ENCODE assay signal across 10 cellular contexts in the genomic region with DNA sequence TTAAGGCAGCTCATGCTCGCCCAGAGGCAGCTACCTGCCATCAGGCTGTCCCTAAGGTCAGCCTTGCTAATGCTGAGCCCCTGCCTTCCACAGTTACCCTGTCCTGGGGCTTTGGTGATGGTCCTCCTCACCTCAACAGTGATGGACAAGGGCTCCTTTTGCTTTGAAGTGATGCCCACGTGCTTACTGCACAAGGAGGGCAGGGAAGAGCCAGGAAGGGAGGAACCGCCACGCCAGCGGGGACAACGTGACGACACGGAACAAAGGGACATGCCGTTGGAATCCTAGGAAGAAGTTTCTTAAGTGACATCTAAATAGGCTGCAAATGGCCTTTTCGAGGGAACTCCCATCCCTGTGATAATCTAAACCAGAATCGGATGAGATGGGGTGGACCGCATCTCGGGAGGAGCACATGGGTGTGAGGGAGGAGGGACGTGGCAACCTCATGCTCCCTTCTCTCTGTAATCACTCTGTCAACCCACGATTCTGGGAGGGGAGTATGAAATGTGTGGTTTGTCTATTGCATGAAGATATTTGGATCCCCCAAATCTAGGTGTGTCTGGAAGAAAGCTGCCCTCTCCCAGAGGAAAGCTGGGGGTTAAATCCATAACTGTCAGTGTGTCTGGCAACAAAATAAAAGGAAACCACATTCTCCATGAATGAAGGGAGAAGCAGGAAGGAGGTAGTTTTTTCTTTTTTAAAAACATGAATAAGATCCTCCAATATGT.
DNase-seq lines count a peak whose midpoint lies in the region; ATAC-seq and TF ChIP-seq lines count a peak whose summit lies in the region.
"Had no signal": no experiment of that assay in that cellular context is flagged by ENCODE, and none has a peak within 500 bp of the region (broad histone marks: within the 10 kb centered on the region; RNA-seq: fewer than 3 reads in every experiment).

No MANE protein-coding gene starts in this region.

- POLR2A ChIA-PET in CD4-positive, alpha-beta memory T cell (lab: Charles Lee; ENCODE audit: partially characterized antibody): interaction anchor here (0.6 to 8.2 kb wide), 4 partner anchors 10 to 119 kb away, joined by 3 to 272 read pairs (median 75); a partner anchor contains a TSS
- POLR2A ChIA-PET in RWPE1 (lab: Yijun Ruan, JAX; ENCODE audit: low non-redundant PET): no interaction called here
- POLR2A ChIA-PET in T-cell (lab: Charles Lee): no interaction called here

- intact Hi-C loops in CD4-positive, alpha-beta memory T cell (cut with micrococcal nuclease): no loop called here

- no peaks in the 10 kb centered on the region for H3K9me3 ChIP-seq in CD4-positive, alpha-beta memory T cell (ENCODE audit: control insufficient read depth in 1 of 2, low read length in 2 of 2)
- no peaks in the 10 kb centered on the region for H3K9me3 ChIP-seq in adipocyte (ENCODE audit: control insufficient read depth, low read length)
- no peaks in the 10 kb centered on the region for H3K9me3 ChIP-seq in skeletal muscle satellite cell (replicated peaks; ENCODE audit: low read length)

- TF ChIP-seq CTCF in RWPE1 (conservative IDR thresholded peaks at IDR 0.05; ENCODE audit: low read depth): no peak

- H3K9ac ChIP-seq in adipocyte (ENCODE audit: low read length) (peak overlapping the region; percentile 81), skeletal muscle satellite cell (ENCODE audit: low read depth, low read length) (peak overlapping the region; percentile 93)

- H3K27ac ChIP-seq in CD4-positive, alpha-beta memory T cell (ENCODE audit: low read depth, low read length): no peak overlapping the region
- H3K27ac ChIP-seq in layer of hippocampus (ENCODE audit: low read depth, low read length): peak overlapping the region; percentile 99
- no peak overlapping the region for H3K27ac ChIP-seq in RWPE1

- H3K4me3 ChIP-seq in CD4-positive, alpha-beta memory T cell (ENCODE audit: low read length in 2 of 2): no peak overlapping the region
- H3K4me3 ChIP-seq in adipocyte (ENCODE audit: low read length) (peak overlapping the region; percentile 66), skeletal muscle satellite cell (ENCODE audit: low read length) (no peak overlapping the region)

- H3K27me3 ChIP-seq in CD4-positive, alpha-beta memory T cell (ENCODE audit: insufficient read depth, low read length): no peaks in the 10 kb centered on the region
- H3K27me3 ChIP-seq in adipocyte (replicated peaks; ENCODE audit: control insufficient read depth, insufficient read depth, low read length) (no peaks in the 10 kb centered on the region), layer of hippocampus (ENCODE audit: control insufficient read depth, insufficient read depth, low read length) (no peaks in the 10 kb centered on the region), skeletal muscle satellite cell (ENCODE audit: control insufficient read depth, insufficient read depth, low read length) (no peaks in the 10 kb centered on the region)

- peaks cover 0 to 9% of the 10 kb centered on the region in 2 donors for H3K36me3 Mint-ChIP-seq in CD4-positive, alpha-beta memory T cell
- H3K36me3 Mint-ChIP-seq in T-cell: no peaks in the 10 kb centered on the region

- H3K4me1 ChIP-seq in CD4-positive, alpha-beta memory T cell (ENCODE audit: insufficient read depth, low read length): peaks cover 45% of the 10 kb centered on the region
- H3K4me1 ChIP-seq in adipocyte (ENCODE audit: control insufficient read depth, insufficient read depth, low read length): peaks cover 86% of the 10 kb centered on the region
- peaks cover 72% of the 10 kb centered on the region for H3K4me1 ChIP-seq in skeletal muscle satellite cell (ENCODE audit: control insufficient read depth, insufficient read depth, low read length)

- H3K9me3 Mint-ChIP-seq in CD4-positive, alpha-beta memory T cell: peaks cover 0 to 5% (median 0%) of the 10 kb centered on the region in 8 donors
- H3K9me3 Mint-ChIP-seq in T-cell: no peaks in the 10 kb centered on the region
- H3K9me3 Mint-ChIP-seq: stimulated activated effector memory CD8-positive, alpha-beta T cell treated with anti-CD3 and anti-CD28 coated beads, Interleukin-12 subunit alpha, Interleukin-12 subunit beta, amount 100 ng/mL, for 72 hours had no signal

- ATAC-seq in GM19452 (IDR thresholded peaks at IDR 0.05; ENCODE audit: unreplicated experiment) (no peak), HG02852 (IDR thresholded peaks at IDR 0.05; ENCODE audit: unreplicated experiment) (no peak), T-cell (replicated peaks in 1 of 4) (no peak)
- ATAC-seq: stimulated activated effector memory CD8-positive, alpha-beta T cell treated with anti-CD3 and anti-CD28 coated beads, Interleukin-12 subunit alpha, Interleukin-12 subunit beta, amount 100 ng/mL, for 72 hours had no signal

- H3K4me3 Mint-ChIP-seq in CD4-positive, alpha-beta memory T cell: no peak overlapping the region
- H3K4me3 Mint-ChIP-seq in T-cell: no peak overlapping the region
- H3K4me3 Mint-ChIP-seq: stimulated activated effector memory CD8-positive, alpha-beta T cell treated with anti-CD3 and anti-CD28 coated beads, Interleukin-12 subunit alpha, Interleukin-12 subunit beta, amount 100 ng/mL, for 72 hours had no signal

- CTCF ChIA-PET in CD4-positive, alpha-beta memory T cell (lab: Charles Lee; ENCODE audit: partially characterized antibody): interaction anchor here (1.1 to 1.3 kb wide), 2 partner anchors 123 to 393 kb away, joined by 3 read pairs; no protein-coding TSS in a partner anchor
- CTCF ChIA-PET in RWPE1 (lab: Yijun Ruan, JAX) (no interaction called here), T-cell (lab: Charles Lee) (no interaction called here)

- peak overlapping the region in 6 of 7 donors; percentile 35 to 98 (median 74) for H3K27ac Mint-ChIP-seq in CD4-positive, alpha-beta memory T cell
- peak overlapping the region in 1 of 2 donors; percentile 40 for H3K27ac Mint-ChIP-seq in T-cell
- H3K27ac Mint-ChIP-seq: stimulated activated effector memory CD8-positive, alpha-beta T cell treated with anti-CD3 and anti-CD28 coated beads, Interleukin-12 subunit alpha, Interleukin-12 subunit beta, amount 100 ng/mL, for 72 hours had no signal

- DNase-seq in CD4-positive, alpha-beta memory T cell: no peak
- no peak for DNase-seq in adipocyte (ENCODE audit: low read depth)
- no peak for DNase-seq in RWPE1 (ENCODE audit: low spot score)
- DNase-seq in T-cell: no peak
- DNase-seq: NCI-H510A treated with DMSO at 0.1 percent for 48 hours had no signal

- H3K27me3 Mint-ChIP-seq in CD4-positive, alpha-beta memory T cell: peaks cover 0 to 3% of the 10 kb centered on the region in 2 donors
- H3K27me3 Mint-ChIP-seq in T-cell: no peaks in the 10 kb centered on the region

- peak overlapping the region; percentile 79 for H3K4me2 ChIP-seq in skeletal muscle satellite cell (ENCODE audit: low read length)

- no peaks in the 10 kb centered on the region for H3K36me3 ChIP-seq in CD4-positive, alpha-beta memory T cell (ENCODE audit: insufficient read depth, low read length)
- H3K36me3 ChIP-seq in adipocyte (ENCODE audit: control insufficient read depth, insufficient read depth, low read length, severe bottlenecking) (no peaks in the 10 kb centered on the region), skeletal muscle satellite cell (ENCODE audit: insufficient read depth, low read length) (no peaks in the 10 kb centered on the region)

- peaks cover 37 to 62% (median 48%) of the 10 kb centered on the region in 4 donors for H3K4me1 Mint-ChIP-seq in CD4-positive, alpha-beta memory T cell
- H3K4me1 Mint-ChIP-seq in T-cell: peaks cover 49 to 59% (median 49%) of the 10 kb centered on the region in 3 donors
